Comparison of ENCODE assay signal across 17 cellular contexts in genomic region chr22:25472382-25472781, GRCh38.
DNase-seq lines count a peak whose midpoint lies in the region; ATAC-seq and TF ChIP-seq lines count a peak whose summit lies in the region.
"Had no signal": no experiment of that assay in that cellular context is flagged by ENCODE, and none has a peak within 500 bp of the region (broad histone marks: within the 10 kb centered on the region; RNA-seq: fewer than 3 reads in every experiment).

No MANE protein-coding gene starts in this region.

- H3K27ac ChIP-seq in HEK293 (ENCODE audit: extremely low read depth, low read depth, low read length): no peak overlapping the region
- H3K27ac ChIP-seq: 22Rv1, BLaER1, C4-2B, GM23248 had no signal

- POLR2A ChIA-PET in activated CD8-positive, alpha-beta T cell treated with anti-CD3 and anti-CD28 coated beads, Interleukin-2, amount 10 ng/mL, durations not matched to agents 7 days and 5 days (lab: Charles Lee): interaction anchor here (0.5 kb wide), 1 partner anchor 286 kb away, joined by 3 read pairs; no protein-coding TSS in a partner anchor
- POLR2A ChIA-PET in activated CD8-positive, alpha-beta T cell treated with anti-CD3 and anti-CD28 coated beads for 36 hours (lab: Charles Lee): no interaction called here
- POLR2A ChIA-PET in HEK293 (lab: Yijun Ruan, JAX): no interaction called here

- peaks cover 9% of the 10 kb centered on the region for H3K4me1 Mint-ChIP-seq in activated CD8-positive, alpha-beta T cell treated with anti-CD3 and anti-CD28 coated beads, Interleukin-2, amount 10 ng/mL, durations not matched to agents 7 days and 5 days (ENCODE audit: low read depth)
- peaks cover 7% of the 10 kb centered on the region for H3K4me1 Mint-ChIP-seq in activated CD8-positive, alpha-beta T cell treated with anti-CD3 and anti-CD28 coated beads for 36 hours (ENCODE audit: low read depth)
- H3K4me1 Mint-ChIP-seq in stimulated activated naive B cell treated with anti-CD40 and anti-IgM and Interleukin-4, amounts not matched to agents 10 μg/mL and 1 μg/mL and 100 μg/mL, for 72 hours: peaks cover 6 to 9% of the 10 kb centered on the region in 2 donors
- H3K4me1 Mint-ChIP-seq: B cell had no signal

- no peak for DNase-seq in activated CD8-positive, alpha-beta T cell treated with anti-CD3 and anti-CD28 coated beads, Interleukin-2, amount 10 ng/mL, durations not matched to agents 7 days and 5 days
- no peak for DNase-seq in activated CD8-positive, alpha-beta T cell treated with anti-CD3 and anti-CD28 coated beads for 36 hours
- no peak for DNase-seq in stimulated activated naive B cell treated with anti-CD40 and anti-IgM and Interleukin-4, amounts not matched to agents 10 μg/mL and 1 μg/mL and 100 μg/mL, for 72 hours
- DNase-seq in activated effector memory CD4-positive, alpha-beta T cell treated with anti-CD3 and anti-CD28 coated beads, Interleukin-2, amount 50 U/mL, for 16 hours: no peak
- no peak for DNase-seq in hippocampal formation (lab: John Stamatoyannopoulos, UW)
- DNase-seq: Calu3; CD4-positive, CD25-positive, alpha-beta regulatory T cell; COR-L47; DMS53; DMS79 treated with DMSO at 0.1 percent for 48 hours; GM23248 had no signal

- no peak for TF ChIP-seq CTCF in activated CD8-positive, alpha-beta T cell treated with anti-CD3 and anti-CD28 coated beads for 36 hours (IDR thresholded peaks at IDR 0.05)
- TF ChIP-seq CTCF in HEK293 (tag by site-specific recombination; IDR thresholded peaks at IDR 0.05): no peak

- H3K4me1 ChIP-seq in HEK293 (ENCODE audit: control insufficient read depth, insufficient read depth, low read length): peaks cover 8% of the 10 kb centered on the region
- H3K4me1 ChIP-seq: HAP-1 had no signal

- H3K27ac Mint-ChIP-seq in activated CD8-positive, alpha-beta T cell treated with anti-CD3 and anti-CD28 coated beads, Interleukin-2, amount 10 ng/mL, durations not matched to agents 7 days and 5 days: peak overlapping the region; percentile 26
- no peak overlapping the region for H3K27ac Mint-ChIP-seq in activated CD8-positive, alpha-beta T cell treated with anti-CD3 and anti-CD28 coated beads for 36 hours
- peak overlapping the region; percentile 44 for H3K27ac Mint-ChIP-seq in stimulated activated naive B cell treated with anti-CD40 and anti-IgM and Interleukin-4, amounts not matched to agents 10 μg/mL and 1 μg/mL and 100 μg/mL, for 72 hours
- H3K27ac Mint-ChIP-seq: B cell; CD4-positive, CD25-positive, alpha-beta regulatory T cell had no signal

- intact Hi-C loops in activated CD8-positive, alpha-beta T cell treated with anti-CD3 and anti-CD28 coated beads for 36 hours (cut with micrococcal nuclease): no loop called here

- ATAC-seq in activated CD8-positive, alpha-beta T cell treated with anti-CD3 and anti-CD28 coated beads, Interleukin-2, amount 10 ng/mL, durations not matched to agents 7 days and 5 days: no peak
- no peak for ATAC-seq in activated CD8-positive, alpha-beta T cell treated with anti-CD3 and anti-CD28 coated beads for 36 hours
- ATAC-seq in stimulated activated naive B cell treated with anti-CD40 and anti-IgM and Interleukin-4, amounts not matched to agents 10 μg/mL and 1 μg/mL and 100 μg/mL, for 72 hours (replicated peaks): no peak

- H3K27me3 Mint-ChIP-seq in activated CD8-positive, alpha-beta T cell treated with anti-CD3 and anti-CD28 coated beads, Interleukin-2, amount 10 ng/mL, durations not matched to agents 7 days and 5 days (ENCODE audit: low read depth): no peaks in the 10 kb centered on the region
- no peaks in the 10 kb centered on the region for H3K27me3 Mint-ChIP-seq in activated CD8-positive, alpha-beta T cell treated with anti-CD3 and anti-CD28 coated beads for 36 hours
- H3K27me3 Mint-ChIP-seq in stimulated activated naive B cell treated with anti-CD40 and anti-IgM and Interleukin-4, amounts not matched to agents 10 μg/mL and 1 μg/mL and 100 μg/mL, for 72 hours: no peaks in the 10 kb centered on the region
- H3K27me3 Mint-ChIP-seq: B cell; CD4-positive, CD25-positive, alpha-beta regulatory T cell had no signal

- H3K4me3 Mint-ChIP-seq in activated CD8-positive, alpha-beta T cell treated with anti-CD3 and anti-CD28 coated beads, Interleukin-2, amount 10 ng/mL, durations not matched to agents 7 days and 5 days: no peak overlapping the region
- H3K4me3 Mint-ChIP-seq in activated CD8-positive, alpha-beta T cell treated with anti-CD3 and anti-CD28 coated beads for 36 hours: no peak overlapping the region
- H3K4me3 Mint-ChIP-seq in stimulated activated naive B cell treated with anti-CD40 and anti-IgM and Interleukin-4, amounts not matched to agents 10 μg/mL and 1 μg/mL and 100 μg/mL, for 72 hours: no peak overlapping the region
- H3K4me3 Mint-ChIP-seq: B cell; CD4-positive, CD25-positive, alpha-beta regulatory T cell had no signal

- no peaks in the 10 kb centered on the region for H3K9me3 Mint-ChIP-seq in activated CD8-positive, alpha-beta T cell treated with anti-CD3 and anti-CD28 coated beads, Interleukin-2, amount 10 ng/mL, durations not matched to agents 7 days and 5 days (ENCODE audit: insufficient read depth)
- H3K9me3 Mint-ChIP-seq in activated CD8-positive, alpha-beta T cell treated with anti-CD3 and anti-CD28 coated beads for 36 hours: peaks cover 6% of the 10 kb centered on the region
- H3K9me3 Mint-ChIP-seq in stimulated activated naive B cell treated with anti-CD40 and anti-IgM and Interleukin-4, amounts not matched to agents 10 μg/mL and 1 μg/mL and 100 μg/mL, for 72 hours: peaks cover 0 to 5% of the 10 kb centered on the region in 2 donors
- H3K9me3 Mint-ChIP-seq: CD4-positive, CD25-positive, alpha-beta regulatory T cell had no signal

- H3K36me3 Mint-ChIP-seq in activated CD8-positive, alpha-beta T cell treated with anti-CD3 and anti-CD28 coated beads, Interleukin-2, amount 10 ng/mL, durations not matched to agents 7 days and 5 days (ENCODE audit: low read depth): peaks cover 17% of the 10 kb centered on the region
- peaks cover 17% of the 10 kb centered on the region for H3K36me3 Mint-ChIP-seq in activated CD8-positive, alpha-beta T cell treated with anti-CD3 and anti-CD28 coated beads for 36 hours (ENCODE audit: low read depth)
- peaks cover 20 to 31% of the 10 kb centered on the region in 2 donors for H3K36me3 Mint-ChIP-seq in stimulated activated naive B cell treated with anti-CD40 and anti-IgM and Interleukin-4, amounts not matched to agents 10 μg/mL and 1 μg/mL and 100 μg/mL, for 72 hours

- CTCF ChIA-PET in activated CD8-positive, alpha-beta T cell treated with anti-CD3 and anti-CD28 coated beads, Interleukin-2, amount 10 ng/mL, durations not matched to agents 7 days and 5 days (lab: Charles Lee): no interaction called here
- CTCF ChIA-PET in activated CD8-positive, alpha-beta T cell treated with anti-CD3 and anti-CD28 coated beads for 36 hours (lab: Charles Lee): no interaction called here
- CTCF ChIA-PET in HEK293 (lab: Yijun Ruan, JAX): interaction anchor here (1.3 kb wide), 1 partner anchor 9 kb away, joined by 3 read pairs; no protein-coding TSS in a partner anchor

- peaks cover 0 to 20% of the 10 kb centered on the region in 2 experiments; a peak in 2 of 3 replicates for H3K36me3 ChIP-seq in HEK293 (ENCODE audit: control insufficient read depth in 2 of 2, insufficient read depth in 1 of 2, low read length in 2 of 2)
- H3K36me3 ChIP-seq: HAP-1 had no signal

- no peak overlapping the region for H3K4me3 ChIP-seq in HEK293 (ENCODE audit: low read depth, low read length)
- H3K4me3 ChIP-seq: BLaER1, GM23248, HAP-1 had no signal

- H3K9me3 ChIP-seq in HEK293 (ENCODE audit: control insufficient read depth, insufficient read depth, low read depth, low read length): no peaks in the 10 kb centered on the region
- H3K9me3 ChIP-seq: HAP-1 had no signal

TF ChIP-seq in HEK293, 187 proteins besides CTCF, POLR2A, EP300 and RAD21:
- TF ChIP-seq ZNF221 (tag by site-specific recombination; IDR thresholded peaks at IDR 0.05; ENCODE audit: borderline replicate concordance) (no peak), ZNF16 (tag by site-specific recombination; IDR thresholded peaks at IDR 0.05; ENCODE audit: low read depth) (peak; percentile 76), ZNF449 (tag by site-specific recombination; IDR thresholded peaks at IDR 0.05) (peak; percentile 83; the same call in 1 of the 2 replicates)
